In genomic region chr1:1788646-1789431, GRCh38 we compare ENCODE assay signal across 8 cellular contexts. TPM values are rescaled to one million over a fixed set of nuclear protein-coding genes. Genes with fewer than 3 reads are reported as not detected.
A peak's percentile ranks its signal among the peaks of the same experiment; 100 is the strongest.
DNase-seq lines count a peak whose midpoint lies in the region; ATAC-seq, FAIRE-seq and TF ChIP-seq lines count a peak whose summit lies in the region.

No MANE protein-coding gene starts in this region.

- peak in 1 of 2 experiments; percentile 16; a peak in 1 of 5 replicates for TF ChIP-seq RAD21 in A549 (conservative IDR thresholded peaks at IDR 0.05 in 1 of 2, IDR thresholded peaks at IDR 0.05 in 1 of 2)

- H3K27me3 ChIP-seq in GM06990 (replicated peaks; ENCODE audit: control insufficient read depth, insufficient read depth, low read length) (no peaks in the 10 kb centered on the region), left ventricle myocardium inferior (ENCODE audit: low read depth) (no peaks in the 10 kb centered on the region)

- no peak overlapping the region for H3K9ac ChIP-seq in SK-N-MC (ENCODE audit: insufficient read length)

- DNase-seq in A549 (ENCODE audit: low read depth in 1 of 2, low spot score in 1 of 2) (peak; percentile 28 to 53), GM06990 (ENCODE audit: extremely low read depth, insufficient read length) (no peak), SK-N-MC (ENCODE audit: low read depth, low spot score) (no peak), left ventricle myocardium inferior (no peak), GF-D8 (lab: John Stamatoyannopoulos, UW) (no peak), foreskin melanocyte (no peak)

- H3K9me3 ChIP-seq in A549 (no peaks in the 10 kb centered on the region), SK-N-MC (ENCODE audit: low read depth, low read length) (no peaks in the 10 kb centered on the region), left ventricle myocardium inferior (replicated peaks) (no peaks in the 10 kb centered on the region)

- 85% methylated on average over 25 of the region's 25 CpGs for WGBS in A549 (ENCODE audit: missing lambda C conversion rate)

- H3K4me2 ChIP-seq in A549, result no peak overlapping the region

- H3K4me1 ChIP-seq in A549 (no peaks in the 10 kb centered on the region), left ventricle myocardium inferior (peaks cover 23% of the 10 kb centered on the region)

- no peak overlapping the region for H3K27ac ChIP-seq in A549
- H3K27ac ChIP-seq in SK-N-MC, result 0 out of 2 replicates have a peak overlapping the region, but pooled peaks have one; percentile 13
- H3K27ac ChIP-seq in left ventricle myocardium inferior (replicated peaks), result peak overlapping the region; percentile 45

- no peak for FAIRE-seq in A549 (lab: Jason Lieb, UNC)

- TF ChIP-seq CTCF in A549 (IDR thresholded peaks at IDR 0.05), result no peak; the same call in 2 of the 3 replicates
- peak; percentile 53 for TF ChIP-seq CTCF in GM06990 (IDR thresholded peaks at IDR 0.05; ENCODE audit: insufficient read depth, low read length, poor library complexity, severe bottlenecking)
- TF ChIP-seq CTCF in left ventricle myocardium inferior (IDR thresholded peaks at IDR 0.05; ENCODE audit: borderline replicate concordance), result peak; percentile 36

- H3K36me3 ChIP-seq in GM06990 (ENCODE audit: control insufficient read depth, insufficient read depth, low read length) (peaks cover 56% of the 10 kb centered on the region), SK-N-MC (ENCODE audit: insufficient read depth, low read length) (peaks cover 89% of the 10 kb centered on the region), left ventricle myocardium inferior (peaks cover 88% of the 10 kb centered on the region)

- ATAC-seq in A549 (peak; percentile 26 to 62; a peak in 3 of 6 replicates), GM18505 (IDR thresholded peaks at IDR 0.05; ENCODE audit: unreplicated experiment) (no peak), HG03025 (IDR thresholded peaks at IDR 0.05; ENCODE audit: low FRiP score, unreplicated experiment) (no peak)

- TF ChIP-seq EP300 in A549 (IDR thresholded peaks at IDR 0.05), result no peak

- no peak overlapping the region for H3K4me3 ChIP-seq in A549
- no peak overlapping the region for H3K4me3 ChIP-seq in GM06990 (replicated peaks; ENCODE audit: low read depth, low read length)
- no peak overlapping the region for H3K4me3 ChIP-seq in SK-N-MC
- no peak overlapping the region for H3K4me3 ChIP-seq in left ventricle myocardium inferior

- CTCF ChIA-PET in A549 (lab: Yijun Ruan, JAX), result interaction anchor here (1.0 to 3.0 kb wide), 7 partner anchors 8 to 118 kb away, joined by 3 to 22 read pairs (median 4); no protein-coding TSS in a partner anchor

- TF ChIP-seq POLR2A in A549 (IDR thresholded peaks at IDR 0.05; ENCODE audit: low read length) (no peak), GM18505 (IDR thresholded peaks at IDR 0.05; ENCODE audit: borderline replicate concordance, extremely low read depth, insufficient read depth, insufficient read length) (no peak)

- intact Hi-C loops in left ventricle myocardium inferior (cut with micrococcal nuclease), result no loop called here

- POLR2A ChIA-PET in A549 (lab: Yijun Ruan, JAX), result no interaction called here

TF ChIP-seq in A549, 52 proteins besides CTCF, POLR2A, EP300 and RAD21:
- TF ChIP-seq ZSCAN20 (CRISPR knock-in tag; IDR thresholded peaks at IDR 0.05), result no peak
- no peak for TF ChIP-seq RCOR1 (IDR thresholded peaks at IDR 0.05; ENCODE audit: low read depth, low read length)
- TF ChIP-seq FOXS1 (CRISPR knock-in tag; IDR thresholded peaks at IDR 0.05), result no peak
- TF ChIP-seq PHF8 (IDR thresholded peaks at IDR 0.05; ENCODE audit: borderline replicate concordance, low read depth), result no peak
- TF ChIP-seq JUN (IDR thresholded peaks at IDR 0.05), result no peak
- no peak for TF ChIP-seq FOSL2 (IDR thresholded peaks at IDR 0.05)
- no peak for TF ChIP-seq FOSL2 (CRISPR knock-in tag; IDR thresholded peaks at IDR 0.05)
- TF ChIP-seq HOXB5 (CRISPR knock-in tag; IDR thresholded peaks at IDR 0.05), result no peak
- no peak for TF ChIP-seq BHLHE40 (IDR thresholded peaks at IDR 0.05; ENCODE audit: low read depth, low read length)
- TF ChIP-seq HES2 (IDR thresholded peaks at IDR 0.05), result no peak
- TF ChIP-seq MYC (IDR thresholded peaks at IDR 0.05; ENCODE audit: borderline replicate concordance, low read length), result no peak
- TF ChIP-seq TP53 (CRISPR knock-in tag; IDR thresholded peaks at IDR 0.05), result no peak
- no peak for TF ChIP-seq EHMT2 (IDR thresholded peaks at IDR 0.05; ENCODE audit: low read depth)
- TF ChIP-seq RFX5 (IDR thresholded peaks at IDR 0.05), result no peak
- no peak for TF ChIP-seq MAX (IDR thresholded peaks at IDR 0.05)
- TF ChIP-seq HMGXB4 (CRISPR knock-in tag; IDR thresholded peaks at IDR 0.05; ENCODE audit: borderline replicate concordance), result no peak
- TF ChIP-seq JUNB (IDR thresholded peaks at IDR 0.05), result no peak
- no peak for TF ChIP-seq FOSB (CRISPR knock-in tag; IDR thresholded peaks at IDR 0.05)
- no peak for TF ChIP-seq KDM5A (IDR thresholded peaks at IDR 0.05)

RNA-seq across cellular contexts. Expression of gene NADK, which starts 10.6 kb away (rescaled TPM):
- polyA plus RNA-seq in A549 (2011; rRNA removed) (32.9 and 35.8 TPM in 2 replicates), A549 (2017; fragmentation: RNase III; extraction: RNeasy Plus Mini Kit Qiagen cat#74134 plus additional on column Dnase treatment) (37.1 to 40.0 TPM (median 38.4 TPM) in 3 replicates)
- 59.4 and 67.3 TPM in 2 replicates for polyA plus RNA-seq in A549 (2012; cell fraction: cytosol; rRNA removed)
- polyA plus RNA-seq in A549 (2012; cell fraction: nucleus; rRNA removed), result 99.9 and 131 TPM in 2 replicates
- polyA minus RNA-seq in A549 (2011; rRNA and poly(A)+ RNA removed), result 20.1 and 27.9 TPM in 2 replicates
- total RNA-seq in left ventricle myocardium inferior, result 25.3 TPM

Comparison
In these comparisons a context has a peak if more than half of its experiments do, and no peak if none do; other contexts are left out.
1. ATAC-seq: peak in A549 (2 of 2); none in GM18505 (single experiment) and HG03025 (single experiment).
2. DNase-seq: peak in A549 (2 of 2); none in GM06990 (single experiment), SK-N-MC (single experiment), left ventricle myocardium inferior (single experiment), GF-D8 (single experiment) and foreskin melanocyte (single experiment).
3. H3K27ac ChIP-seq: peak in SK-N-MC (single experiment) and left ventricle myocardium inferior (single experiment); none in A549 (0 of 2).